8 cellular contexts compared by ENCODE assay signal in genomic region chr5:40679071-40679997, GRCh38. TPM values are rescaled to one million over a fixed set of nuclear protein-coding genes. Genes with fewer than 3 reads are reported as not detected.
A peak's percentile ranks its signal among the peaks of the same experiment; 100 is the strongest.
DNase-seq lines count a peak whose midpoint lies in the region; ATAC-seq and TF ChIP-seq lines count a peak whose summit lies in the region.

Gene PTGER4 (plus strand): TSS chr5:40679915. CDS start chr5:40680994, 1,079 bp downstream.

- no peak for TF ChIP-seq RAD21 in SK-N-SH (IDR thresholded peaks at IDR 0.05; ENCODE audit: low read length)

- peak within 1 kb of the TSS; percentile 98 for H3K4me2 ChIP-seq in SK-N-SH

- H3K27ac ChIP-seq in SK-N-SH (ENCODE audit: low read depth in 2 of 2, low read length in 1 of 2) (no peak within 1 kb of the TSS), suprapubic skin (peak within 1 kb of the TSS; percentile 95)

- peak within 1 kb of the TSS; percentile 99 for H3K4me3 Mint-ChIP-seq in activated naive CD4-positive, alpha-beta T cell treated with anti-CD3 and anti-CD28 coated beads, Interleukin-2, amount 10 ng/mL, durations not matched to agents 7 days and 5 days

- TF ChIP-seq EP300 in SK-N-SH (IDR thresholded peaks at IDR 0.05; ENCODE audit: borderline replicate concordance in 1 of 2, low read depth in 1 of 2, low read length in 1 of 2) (no peak), suprapubic skin (IDR thresholded peaks at IDR 0.05) (no peak)

- H3K36me3 ChIP-seq in SK-N-SH (replicated peaks in 1 of 2; ENCODE audit: control insufficient read depth in 1 of 2, insufficient read depth in 2 of 2, low read length in 1 of 2) (no peaks in the 10 kb centered on the region), suprapubic skin (no peaks in the 10 kb centered on the region)

- H3K4me1 Mint-ChIP-seq in activated naive CD4-positive, alpha-beta T cell treated with anti-CD3 and anti-CD28 coated beads, Interleukin-2, amount 10 ng/mL, durations not matched to agents 7 days and 5 days = peaks cover 53% of the 10 kb centered on the region

- no peaks in the 10 kb centered on the region for H3K79me2 ChIP-seq in SK-N-SH (ENCODE audit: insufficient read depth)

- peak within 1 kb of the TSS; percentile 98 for H3K27ac Mint-ChIP-seq in activated naive CD4-positive, alpha-beta T cell treated with anti-CD3 and anti-CD28 coated beads, Interleukin-2, amount 10 ng/mL, durations not matched to agents 7 days and 5 days

- H3K9me2 ChIP-seq in SK-N-SH = no peaks in the 10 kb centered on the region

- no peaks in the 10 kb centered on the region; the same call in 1 of the 2 replicates for H4K20me1 ChIP-seq in SK-N-SH (ENCODE audit: insufficient read depth)

- TF ChIP-seq POLR2A in suprapubic skin (IDR thresholded peaks at IDR 0.05) = peak; percentile 38 to 88

- peaks cover 6 to 11% of the 10 kb centered on the region in 2 experiments; a peak in 2 of 4 replicates for H3K4me1 ChIP-seq in SK-N-SH (ENCODE audit: control insufficient read depth in 1 of 2, insufficient read depth in 2 of 2, low read depth in 1 of 2, low read length in 1 of 2)
- H3K4me1 ChIP-seq in suprapubic skin = peaks cover 68% of the 10 kb centered on the region

- H3K4me3 ChIP-seq in LNCaP clone FGC (ENCODE audit: low read depth, low read length) = peak within 1 kb of the TSS; percentile 60
- H3K4me3 ChIP-seq in SK-N-SH (ENCODE audit: low read depth in 2 of 2, low read length in 1 of 2) = peak within 1 kb of the TSS; percentile 56 to 66
- H3K4me3 ChIP-seq in suprapubic skin = peak within 1 kb of the TSS; percentile 88

- ATAC-seq in omental fat pad (ENCODE audit: low FRiP score) = peak; percentile 82

- no peak for TF ChIP-seq CTCF in LNCaP clone FGC (IDR thresholded peaks at IDR 0.05; ENCODE audit: control insufficient read depth, extremely low read depth, insufficient read depth)
- no peak for TF ChIP-seq CTCF in SK-N-SH (IDR thresholded peaks at IDR 0.05)
- no peak for TF ChIP-seq CTCF in omental fat pad (IDR thresholded peaks at IDR 0.05)
- TF ChIP-seq CTCF in suprapubic skin (IDR thresholded peaks at IDR 0.05) = no peak

- CTCF ChIA-PET in SK-N-SH (lab: Yijun Ruan, JAX) = interaction anchor here (1.4 kb wide), 2 partner anchors 9 to 11 kb away, joined by 3 read pairs; no protein-coding TSS in a partner anchor
- CTCF ChIA-PET in activated naive CD4-positive, alpha-beta T cell treated with anti-CD3 and anti-CD28 coated beads, Interleukin-2, amount 10 ng/mL, durations not matched to agents 7 days and 5 days (lab: Charles Lee) = interaction anchor here (0.5 to 1.4 kb wide), 3 partner anchors 24 to 731 kb away, joined by 3 to 4 read pairs (median 3); no protein-coding TSS in a partner anchor

- peak within 1 kb of the TSS; percentile 81; the same call in 1 of the 2 replicates for H2AFZ ChIP-seq in SK-N-SH (ENCODE audit: low read depth)

- H3K27me3 Mint-ChIP-seq in activated naive CD4-positive, alpha-beta T cell treated with anti-CD3 and anti-CD28 coated beads, Interleukin-2, amount 10 ng/mL, durations not matched to agents 7 days and 5 days = no peaks in the 10 kb centered on the region

- H3K9me3 Mint-ChIP-seq in activated naive CD4-positive, alpha-beta T cell treated with anti-CD3 and anti-CD28 coated beads, Interleukin-2, amount 10 ng/mL, durations not matched to agents 7 days and 5 days = no peaks in the 10 kb centered on the region

- H3K9me3 ChIP-seq in SK-N-SH (no peaks in the 10 kb centered on the region), suprapubic skin (no peaks in the 10 kb centered on the region)

- H3K27me3 ChIP-seq in SK-N-SH (ENCODE audit: insufficient read depth) (peaks cover 63% of the 10 kb centered on the region), suprapubic skin (no peaks in the 10 kb centered on the region)

- peaks cover 39% of the 10 kb centered on the region for H3K36me3 Mint-ChIP-seq in activated naive CD4-positive, alpha-beta T cell treated with anti-CD3 and anti-CD28 coated beads, Interleukin-2, amount 10 ng/mL, durations not matched to agents 7 days and 5 days

- peaks cover 4% of the 10 kb centered on the region for H3F3A ChIP-seq in SK-N-SH (replicated peaks; ENCODE audit: insufficient read depth)

- 2% methylated on average over 30 of the region's 67 CpGs for WGBS in SK-N-SH (ENCODE audit: low lambda C conversion rate)
- WGBS in suprapubic skin = under 1% methylated on average over 30 of the region's 67 CpGs

- POLR2A ChIA-PET in SK-N-SH (lab: Yijun Ruan, JAX) = no interaction called here

- no peak within 1 kb of the TSS for H3K9ac ChIP-seq in SK-N-SH

- DNase-seq in EL = peak; percentile 95
- DNase-seq in H4 (ENCODE audit: low spot score) = peak; percentile 95
- peak; percentile 83 for DNase-seq in LNCaP clone FGC (ENCODE audit: low read depth)
- DNase-seq in SK-N-SH = peak; percentile 89
- peak; percentile 92 for DNase-seq in activated naive CD4-positive, alpha-beta T cell treated with anti-CD3 and anti-CD28 coated beads, Interleukin-2, amount 10 ng/mL, durations not matched to agents 7 days and 5 days
- peak; percentile 69 for DNase-seq in globus pallidus (ENCODE audit: low spot score)
- DNase-seq in omental fat pad (ENCODE audit: low spot score) = peak; percentile 68
- DNase-seq in suprapubic skin (ENCODE audit: low spot score in 2 of 2) = peak; percentile 96 to 97

TF ChIP-seq in SK-N-SH, 30 proteins besides CTCF, POLR2A, EP300 and RAD21 (continues in another document):
- TF ChIP-seq JUND (IDR thresholded peaks at IDR 0.05) = no peak
- TF ChIP-seq USF2 (IDR thresholded peaks at IDR 0.05; ENCODE audit: borderline replicate concordance, low read depth, low read length) = no peak
- TF ChIP-seq ZBTB33 (IDR thresholded peaks at IDR 0.05; ENCODE audit: borderline replicate concordance, low read depth) = no peak
- no peak for TF ChIP-seq REST (IDR thresholded peaks at IDR 0.05; ENCODE audit: low read depth, low read length)
- TF ChIP-seq ELF1 (IDR thresholded peaks at IDR 0.05) = no peak
- TF ChIP-seq EZH2phosphoT487 (IDR thresholded peaks at IDR 0.05; ENCODE audit: borderline replicate concordance, low read depth) = 0 out of 2 replicates have a peak, but pooled peaks have one; percentile 14
- 0 out of 2 replicates have a peak, but pooled peaks have one; percentile 11 for TF ChIP-seq NRF1 (IDR thresholded peaks at IDR 0.05; ENCODE audit: low read depth, low read length)
- TF ChIP-seq GATA2 (CRISPR knock-in tag; IDR thresholded peaks at IDR 0.05) = no peak
- no peak for TF ChIP-seq MXI1 (IDR thresholded peaks at IDR 0.05; ENCODE audit: low read depth, low read length)

RNA-seq across cellular contexts. Expression of gene PTGER4, which starts in this region (rescaled TPM):
- total RNA-seq in H4 (2014; rRNA removed; shearing (Covaris generic)) = 4.8 and 7.9 TPM in 2 replicates
- 0.06 TPM in 1 of 2 replicates, not detected in the other for polyA plus RNA-seq in SK-N-SH (2012; rRNA removed)
- not detected in 2 replicates for polyA plus RNA-seq in SK-N-SH (2012; cell fraction: cytosol; rRNA removed)
- polyA plus RNA-seq in SK-N-SH (2012; cell fraction: nucleus; rRNA removed) = not detected in 2 replicates
- total RNA-seq in omental fat pad (10 to 100 TPM; 39.5 to 87.7 (median 46.4) TPM), suprapubic skin (10 to 100 TPM; 18.7 to 44.7 (median 28.8) TPM)

Comparison
In these comparisons a context has a peak if more than half of its experiments do, and no peak if none do; other contexts are left out.
1. Peak in DNase-seq, H3K4me3 ChIP-seq and H3K4me2 ChIP-seq in SK-N-SH; RNA of the gene not detected or under 1 TPM.